In the genomic region with DNA sequence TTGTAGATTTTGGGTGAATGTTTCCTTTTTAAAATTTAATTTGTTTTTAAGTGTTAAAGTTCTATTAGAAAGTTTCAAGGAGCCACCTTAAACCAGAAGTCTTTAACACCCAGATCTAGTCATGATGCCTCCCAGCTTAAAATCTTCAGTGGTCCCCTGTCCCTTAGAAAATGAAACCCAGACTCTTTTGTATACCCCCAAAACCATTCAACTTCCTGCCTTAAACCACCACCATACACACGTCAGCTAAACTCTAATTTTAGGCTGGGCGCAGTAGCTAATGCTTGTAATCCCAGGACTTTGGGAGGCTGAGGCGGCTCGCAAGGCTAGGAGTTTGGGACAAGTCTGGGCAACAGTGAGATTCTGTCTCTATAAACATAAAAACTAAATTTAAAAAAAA, we compare ENCODE assay signal across 16 cellular contexts. TPM values are rescaled to one million over a fixed set of nuclear protein-coding genes. Genes with fewer than 3 reads are reported as not detected.
DNase-seq lines count a peak whose midpoint lies in the region; ATAC-seq and TF ChIP-seq lines count a peak whose summit lies in the region.
"Had no signal": no experiment of that assay in that cellular context is flagged by ENCODE, and none has a peak within 500 bp of the region (broad histone marks: within the 10 kb centered on the region; RNA-seq: fewer than 3 reads in every experiment).

No MANE protein-coding gene starts in this region.

- peak overlapping the region; percentile 45 for H3K4me3 Mint-ChIP-seq in natural killer cell
- H3K4me3 Mint-ChIP-seq: CD14-positive monocyte; neural crest cell; stimulated activated naive B cell treated with anti-CD40 and anti-IgM and Interleukin-4, amounts not matched to agents 10 μg/mL and 1 μg/mL and 100 μg/mL, for 72 hours had no signal

- no peaks in the 10 kb centered on the region for H3K36me3 Mint-ChIP-seq in natural killer cell

- TF ChIP-seq CTCF in natural killer cell (IDR thresholded peaks at IDR 0.05) = no peak

- H3K9me3 Mint-ChIP-seq in natural killer cell = no peaks in the 10 kb centered on the region
- H3K9me3 Mint-ChIP-seq: CD14-positive monocyte; neural crest cell; stimulated activated naive B cell treated with anti-CD40 and anti-IgM and Interleukin-4, amounts not matched to agents 10 μg/mL and 1 μg/mL and 100 μg/mL, for 72 hours had no signal

- H3K27me3 Mint-ChIP-seq in natural killer cell (ENCODE audit: low read depth in 2 of 2) = no peaks in the 10 kb centered on the region
- H3K27me3 Mint-ChIP-seq: stimulated activated naive B cell treated with anti-CD40 and anti-IgM and Interleukin-4, amounts not matched to agents 10 μg/mL and 1 μg/mL and 100 μg/mL, for 72 hours had no signal

- DNase-seq in natural killer cell (no peak), GM19240 (ENCODE audit: insufficient read length, low spot score) (no peak)
- DNase-seq: activated CD4-positive, alpha-beta T cell treated with anti-CD3 and anti-CD28 coated beads, Interleukin-2, amount 50 U/mL, for 4 hours; activated naive CD4-positive, alpha-beta T cell treated with Interleukin-2 at 50 U/mL for 16 hours; effector CD8-positive, alpha-beta T cell; foreskin fibroblast; NCI-H2081 treated with DMSO at 0.1 percent for 48 hours; stimulated activated naive B cell treated with anti-CD40 and anti-IgM and Interleukin-4, amounts not matched to agents 10 μg/mL and 1 μg/mL and 100 μg/mL, for 72 hours had no signal

- intact Hi-C loops in natural killer cell (cut with micrococcal nuclease) = no loop called here

- ATAC-seq in GM18907 (IDR thresholded peaks at IDR 0.05; ENCODE audit: unreplicated experiment) (peak; percentile 68), GM21723 (IDR thresholded peaks at IDR 0.05; ENCODE audit: unreplicated experiment) (peak; percentile 69), HG03469 (IDR thresholded peaks at IDR 0.05; ENCODE audit: unreplicated experiment) (peak; percentile 55), natural killer cell (peak; percentile 78 to 98 (median 96)), HG03108 (IDR thresholded peaks at IDR 0.05; ENCODE audit: unreplicated experiment) (no peak), SK-N-SH treated with all-trans-retinoic acid at 6 μM for 48 hours (no peak)
- ATAC-seq: sciatic nerve; stimulated activated naive B cell treated with anti-CD40 and anti-IgM and Interleukin-4, amounts not matched to agents 10 μg/mL and 1 μg/mL and 100 μg/mL, for 72 hours had no signal

- H3K27ac Mint-ChIP-seq in natural killer cell = peak overlapping the region; percentile 56 to 60
- H3K27ac Mint-ChIP-seq: stimulated activated naive B cell treated with anti-CD40 and anti-IgM and Interleukin-4, amounts not matched to agents 10 μg/mL and 1 μg/mL and 100 μg/mL, for 72 hours had no signal

- H3K4me1 Mint-ChIP-seq in natural killer cell = peaks cover 17 to 21% of the 10 kb centered on the region in 2 donors
- H3K4me1 Mint-ChIP-seq: CD14-positive monocyte had no signal

TF ChIP-seq in SK-N-SH treated with all-trans-retinoic acid at 6 μM for 48 hours, 23 proteins besides CTCF, POLR2A, EP300 and RAD21:
- TF ChIP-seq RARB (CRISPR knock-in tag; IDR thresholded peaks at IDR 0.05) (no peak), SNAI2 (CRISPR knock-in tag; IDR thresholded peaks at IDR 0.05) (no peak), ZFP30 (CRISPR knock-in tag; IDR thresholded peaks at IDR 0.05) (no peak), BACH2 (CRISPR knock-in tag; IDR thresholded peaks at IDR 0.05; ENCODE audit: borderline replicate concordance) (no peak), ZC3H10 (CRISPR knock-in tag; IDR thresholded peaks at IDR 0.05) (no peak), ISL1 (CRISPR knock-in tag; IDR thresholded peaks at IDR 0.05) (no peak), ZFP3 (CRISPR knock-in tag; IDR thresholded peaks at IDR 0.05) (no peak), CSDC2 (CRISPR knock-in tag; IDR thresholded peaks at IDR 0.05) (no peak), ZNF565 (CRISPR knock-in tag; conservative IDR thresholded peaks at IDR 0.05; ENCODE audit: low read depth) (no peak), TCF4 (CRISPR knock-in tag; IDR thresholded peaks at IDR 0.05; ENCODE audit: borderline replicate concordance) (no peak), OSR1 (CRISPR knock-in tag; IDR thresholded peaks at IDR 0.05) (no peak)
- TF ChIP-seq, protein P1, sequence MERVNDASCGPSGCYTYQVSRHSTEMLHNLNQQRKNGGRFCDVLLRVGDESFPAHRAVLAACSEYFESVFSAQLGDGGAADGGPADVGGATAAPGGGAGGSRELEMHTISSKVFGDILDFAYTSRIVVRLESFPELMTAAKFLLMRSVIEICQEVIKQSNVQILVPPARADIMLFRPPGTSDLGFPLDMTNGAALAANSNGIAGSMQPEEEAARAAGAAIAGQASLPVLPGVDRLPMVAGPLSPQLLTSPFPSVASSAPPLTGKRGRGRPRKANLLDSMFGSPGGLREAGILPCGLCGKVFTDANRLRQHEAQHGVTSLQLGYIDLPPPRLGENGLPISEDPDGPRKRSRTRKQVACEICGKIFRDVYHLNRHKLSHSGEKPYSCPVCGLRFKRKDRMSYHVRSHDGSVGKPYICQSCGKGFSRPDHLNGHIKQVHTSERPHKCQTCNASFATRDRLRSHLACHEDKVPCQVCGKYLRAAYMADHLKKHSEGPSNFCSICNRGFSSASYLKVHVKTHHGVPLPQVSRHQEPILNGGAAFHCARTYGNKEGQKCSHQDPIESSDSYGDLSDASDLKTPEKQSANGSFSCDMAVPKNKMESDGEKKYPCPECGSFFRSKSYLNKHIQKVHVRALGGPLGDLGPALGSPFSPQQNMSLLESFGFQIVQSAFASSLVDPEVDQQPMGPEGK (CRISPR knock-in tag; IDR thresholded peaks at IDR 0.05; ENCODE audit: borderline replicate concordance) = no peak
- TF ChIP-seq, protein P2, sequence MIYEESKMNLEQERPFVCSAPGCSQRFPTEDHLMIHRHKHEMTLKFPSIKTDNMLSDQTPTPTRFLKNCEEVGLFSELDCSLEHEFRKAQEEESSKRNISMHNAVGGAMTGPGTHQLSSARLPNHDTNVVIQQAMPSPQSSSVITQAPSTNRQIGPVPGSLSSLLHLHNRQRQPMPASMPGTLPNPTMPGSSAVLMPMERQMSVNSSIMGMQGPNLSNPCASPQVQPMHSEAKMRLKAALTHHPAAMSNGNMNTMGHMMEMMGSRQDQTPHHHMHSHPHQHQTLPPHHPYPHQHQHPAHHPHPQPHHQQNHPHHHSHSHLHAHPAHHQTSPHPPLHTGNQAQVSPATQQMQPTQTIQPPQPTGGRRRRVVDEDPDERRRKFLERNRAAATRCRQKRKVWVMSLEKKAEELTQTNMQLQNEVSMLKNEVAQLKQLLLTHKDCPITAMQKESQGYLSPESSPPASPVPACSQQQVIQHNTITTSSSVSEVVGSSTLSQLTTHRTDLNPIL (CRISPR knock-in tag; IDR thresholded peaks at IDR 0.05; ENCODE audit: low read depth) = no peak

RNA-seq across cellular contexts. Expression of a gene that starts 37.9 kb away (rescaled TPM):
- total RNA-seq in natural killer cell = 10 to 100 TPM; 52.1 to 82.9 (median 75.4) TPM

Comparison
In these comparisons a context has a peak if more than half of its experiments do, and no peak if none do; other contexts are left out.
1. ATAC-seq: peak in GM18907 (single experiment), GM21723 (single experiment), HG03469 (single experiment) and natural killer cell (3 of 3); none in HG03108 (single experiment) and SK-N-SH treated with all-trans-retinoic acid at 6 μM for 48 hours (single experiment).